In genomic region chr10:58672855-58673254, GRCh38 we compare ENCODE assay signal across 21 cellular contexts.
"Had no signal": no experiment of that assay in that cellular context is flagged by ENCODE, and none has a peak within 500 bp of the region (broad histone marks: within the 10 kb centered on the region; RNA-seq: fewer than 3 reads in every experiment).

No MANE protein-coding gene starts in this region.

- H3K27ac Mint-ChIP-seq: activated B cell treated with CpG ODN at 0.5 μM for 24 hours; activated CD4-positive, alpha-beta T cell treated with anti-CD3 and anti-CD28 coated beads, Interleukin-2, amount 10 ng/mL, durations not matched to agents 24 days and 14 days; activated CD8-positive, alpha-beta T cell treated with anti-CD3 and anti-CD28 coated beads, Interleukin-2, amount 10 ng/mL, durations not matched to agents 7 days and 5 days; activated naive CD8-positive, alpha-beta T cell; effector memory CD8-positive, alpha-beta T cell; natural killer cell had no signal

- H3K9me3 ChIP-seq: neutrophil had no signal

- H3K4me3 ChIP-seq: smooth muscle cell had no signal

- DNase-seq: activated B cell treated with CpG ODN at 0.5 μM for 24 hours; activated CD4-positive, alpha-beta T cell treated with anti-CD3 and anti-CD28 coated beads, Interleukin-2, amount 10 ng/mL, durations not matched to agents 24 days and 14 days; activated CD8-positive, alpha-beta memory T cell treated with anti-CD3 and anti-CD28 coated beads, Interleukin-2, amount 50 U/mL, for 48 hours; activated CD8-positive, alpha-beta T cell treated with anti-CD3 and anti-CD28 coated beads, Interleukin-2, amount 10 ng/mL, durations not matched to agents 7 days and 5 days; activated gamma-delta T cell treated with Interleukin-2 at 50 U/mL for 16 hours; brain microvascular endothelial cell; dermis blood vessel endothelial cell; effector memory CD8-positive, alpha-beta T cell; foreskin melanocyte; kidney glomerular epithelial cell; mesenchymal stem cell; natural killer cell; posterior cingulate gyrus; stimulated activated CD4-positive, alpha-beta T cell treated with anti-CD3 and anti-CD28 coated beads, Interleukin-4, amount 100 ng/mL, for 4 hours; stimulated activated CD8-positive, alpha-beta memory T cell treated with anti-CD3 and anti-CD28 coated beads, Interleukin-4, amount 100 ng/mL, for 48 hours; stimulated activated naive CD8-positive, alpha-beta T cell treated with anti-CD3 and anti-CD28 coated beads, Interleukin-15, Interleukin-2, amounts not matched to agents 100 U/mL and 50 U/mL, for 24 hours; trophoblast cell had no signal

- H3K27ac ChIP-seq: brain microvascular endothelial cell, epithelial cell of prostate, neutrophil had no signal

- H3K27me3 Mint-ChIP-seq: activated B cell treated with CpG ODN at 0.5 μM for 24 hours; activated CD4-positive, alpha-beta T cell treated with anti-CD3 and anti-CD28 coated beads, Interleukin-2, amount 10 ng/mL, durations not matched to agents 24 days and 14 days; effector memory CD8-positive, alpha-beta T cell had no signal

- ATAC-seq: activated CD8-positive, alpha-beta T cell treated with anti-CD3 and anti-CD28 coated beads, Interleukin-2, amount 10 ng/mL, durations not matched to agents 7 days and 5 days; effector memory CD8-positive, alpha-beta T cell; natural killer cell; stimulated activated naive CD8-positive, alpha-beta T cell treated with anti-CD3 and anti-CD28 coated beads, Interleukin-15, Interleukin-2, amounts not matched to agents 100 U/mL and 50 U/mL, for 24 hours had no signal

- H3K4me3 Mint-ChIP-seq: activated B cell treated with CpG ODN at 0.5 μM for 24 hours; activated CD4-positive, alpha-beta T cell treated with anti-CD3 and anti-CD28 coated beads, Interleukin-2, amount 10 ng/mL, durations not matched to agents 24 days and 14 days; activated CD8-positive, alpha-beta T cell treated with anti-CD3 and anti-CD28 coated beads, Interleukin-2, amount 10 ng/mL, durations not matched to agents 7 days and 5 days; activated naive CD8-positive, alpha-beta T cell; effector memory CD8-positive, alpha-beta T cell; natural killer cell had no signal

- H3K36me3 Mint-ChIP-seq: activated naive CD8-positive, alpha-beta T cell; natural killer cell had no signal

- H3K9me3 Mint-ChIP-seq: activated B cell treated with CpG ODN at 0.5 μM for 24 hours; activated CD4-positive, alpha-beta T cell treated with anti-CD3 and anti-CD28 coated beads, Interleukin-2, amount 10 ng/mL, durations not matched to agents 24 days and 14 days had no signal

- H3K4me1 Mint-ChIP-seq: activated B cell treated with CpG ODN at 0.5 μM for 24 hours; activated CD4-positive, alpha-beta T cell treated with anti-CD3 and anti-CD28 coated beads, Interleukin-2, amount 10 ng/mL, durations not matched to agents 24 days and 14 days; natural killer cell had no signal

- H3K27me3 ChIP-seq: brain microvascular endothelial cell, neutrophil had no signal

- H3K36me3 ChIP-seq: brain microvascular endothelial cell, neutrophil had no signal
